14 cellular contexts compared by ENCODE assay signal in genomic region chr11:67648796-67649613, GRCh38. TPM values are rescaled to one million over a fixed set of nuclear protein-coding genes. Genes with fewer than 3 reads are reported as not detected.
DNase-seq lines count a peak whose midpoint lies in the region; ATAC-seq, FAIRE-seq and TF ChIP-seq lines count a peak whose summit lies in the region.
"Had no signal": no experiment of that assay in that cellular context is flagged by ENCODE, and none has a peak within 500 bp of the region (broad histone marks: within the 10 kb centered on the region; RNA-seq: fewer than 3 reads in every experiment).

No MANE protein-coding gene starts in this region.

- H3K4me1 ChIP-seq in HepG2 (ENCODE audit: insufficient read depth, low read length) (peaks cover 26% of the 10 kb centered on the region), right lobe of liver (no peaks in the 10 kb centered on the region)

- CTCF ChIA-PET in HepG2 (lab: Yijun Ruan, JAX; ENCODE audit: low intra/inter-chr PET ratio, low total read pairs), result interaction anchor here (1.3 to 1.5 kb wide), 2 partner anchors 11 to 18 kb away, joined by 3 to 19 read pairs; no protein-coding TSS in a partner anchor

- H3K4me3 ChIP-seq in HepG2 (replicated peaks in 1 of 3; ENCODE audit: insufficient read depth in 1 of 3, low read depth in 2 of 3, low read length in 3 of 3) (no peak overlapping the region), right lobe of liver (no peak overlapping the region)
- H3K4me3 ChIP-seq: colonic mucosa had no signal

- no peak overlapping the region for H3K9ac ChIP-seq in HepG2 (ENCODE audit: insufficient read depth, low read depth, low read length)

- no TSS peak for BruUV-seq in HepG2 (replicated peaks; lab: Mats Ljungman, UMichigan)

- no peak for FAIRE-seq in HepG2 (lab: Jason Lieb, UNC)

- no peak overlapping the region for H3K4me2 ChIP-seq in HepG2 (ENCODE audit: low read depth, low read length)

- no peaks in the 10 kb centered on the region for H3K9me3 ChIP-seq in HepG2 (ENCODE audit: low read length)
- no peaks in the 10 kb centered on the region for H3K9me3 ChIP-seq in right lobe of liver
- H3K9me3 ChIP-seq: colonic mucosa had no signal

- WGBS in HepG2 (ENCODE audit: low lambda C conversion rate), result 83% methylated on average over 6 of the region's 12 CpGs
- 64% methylated on average over 3 of the region's 12 CpGs for WGBS in right lobe of liver (ENCODE audit: insufficient coverage, low coverage, low lambda C conversion rate, missing lambda C conversion rate)

- POLR2A ChIA-PET in HepG2 (lab: Yijun Ruan, JAX), result interaction anchor here (2.3 kb wide), 1 partner anchor 18 kb away, joined by 27 read pairs; the partner anchor contains the start of gene NUDT8

- ATAC-seq in HepG2 (peak; percentile 4; the same call in 2 of the 3 replicates), right lobe of liver (no peak), esophagus mucosa (peak; percentile 30), HG03196 (IDR thresholded peaks at IDR 0.05; ENCODE audit: unreplicated experiment) (no peak), HG02840 (IDR thresholded peaks at IDR 0.05; ENCODE audit: low FRiP score, unreplicated experiment) (no peak), HG03457 (IDR thresholded peaks at IDR 0.05; ENCODE audit: unreplicated experiment) (no peak)

- H3K27me3 ChIP-seq in HepG2 (ENCODE audit: control insufficient read depth in 1 of 2, insufficient read depth in 2 of 2, low read length in 2 of 2) (no peaks in the 10 kb centered on the region), right lobe of liver (no peaks in the 10 kb centered on the region)
- H3K27me3 ChIP-seq: colonic mucosa had no signal

- H3K79me2 ChIP-seq in HepG2 (ENCODE audit: insufficient read depth, low read length), result no peaks in the 10 kb centered on the region

- intact Hi-C loops in HepG2 (cut with micrococcal nuclease; ENCODE audit: unreplicated experiment) (loop anchor here (1.0 kb wide), 1 partner anchor 10 kb away; no protein-coding TSS in a partner anchor), right lobe of liver (cut with DNase I) (no loop called here)

- no peak for DNase-seq in HepG2 (ENCODE audit: low spot score)
- no peak for DNase-seq in right lobe of liver
- peak; percentile 62 for DNase-seq in NOMO-1 treated with DMSO at 0.1 percent for 48 hours (lab: John Stamatoyannopoulos, UW; ENCODE audit: unreplicated experiment)
- no peak for DNase-seq in NCI-H2196 (lab: John Stamatoyannopoulos, UW; ENCODE audit: unreplicated experiment)
- DNase-seq: colonic mucosa, Right ventricle myocardium superior had no signal

- H3K36me3 ChIP-seq in HepG2 (replicated peaks in 1 of 2; ENCODE audit: control insufficient read depth in 1 of 2, insufficient read depth in 2 of 2, low read length in 2 of 2) (no peaks in the 10 kb centered on the region), right lobe of liver (no peaks in the 10 kb centered on the region)
- H3K36me3 ChIP-seq: colonic mucosa had no signal

- in situ Hi-C loops in HepG2 (cut with HindIII; ENCODE audit: extremely low pct_ligation_motif_present, low pct_unique_long_range_greater_than_20kb), result no loop called here

- no peaks in the 10 kb centered on the region for H4K20me1 ChIP-seq in HepG2 (ENCODE audit: insufficient read depth, low read length)

- H2AFZ ChIP-seq in HepG2 (ENCODE audit: low read length), result no peak overlapping the region

- TF ChIP-seq EP300 in HepG2 (IDR thresholded peaks at IDR 0.05; ENCODE audit: low read depth in 2 of 2, low read length in 2 of 2) (no peak), HepG2 (CRISPR knock-in tag; IDR thresholded peaks at IDR 0.05; ENCODE audit: borderline replicate concordance) (no peak)

- H3K27ac ChIP-seq in HepG2 (ENCODE audit: extremely low read length, insufficient read depth, low read length) (no peak overlapping the region), right lobe of liver (no peak overlapping the region)

- no peak for TF ChIP-seq RAD21 in HepG2 (CRISPR knock-in tag; IDR thresholded peaks at IDR 0.05)

- TF ChIP-seq POLR2A in HepG2 (IDR thresholded peaks at IDR 0.05; ENCODE audit: insufficient read depth in 1 of 2, low read depth in 2 of 2, low read length in 2 of 2), result no peak
- no peak for TF ChIP-seq POLR2A in right lobe of liver (IDR thresholded peaks at IDR 0.05)

- TF ChIP-seq CTCF in HepG2 (CRISPR knock-in tag; IDR thresholded peaks at IDR 0.05) (no peak), right lobe of liver (IDR thresholded peaks at IDR 0.05) (no peak)

RNA-seq across cellular contexts. Expression of gene ACY3, which starts 1.5 kb away (rescaled TPM):
- total RNA-seq in HepG2 (2016; rRNA removed; fragmentation: Illumina TruSeq; extraction: Trizol), result 3.3 and 3.4 TPM in 2 replicates
- 1.1 and 1.2 TPM in 2 replicates for total RNA-seq in HepG2 (2016; cell fraction: cytosol; rRNA removed; fragmentation: Illumina TruSeq; extraction: Trizol; ENCODE audit: low read depth)
- 3.4 and 4.0 TPM in 2 replicates for total RNA-seq in HepG2 (2016; cell fraction: insoluble cytoplasmic fraction; rRNA removed; fragmentation: Illumina TruSeq; extraction: Trizol)
- total RNA-seq in HepG2 (2016; cell fraction: membrane; rRNA removed; fragmentation: Illumina TruSeq; extraction: Trizol), result 1.5 and 1.9 TPM in 2 replicates
- 1.6 and 1.7 TPM in 2 replicates for total RNA-seq in HepG2 (2016; cell fraction: nucleus; rRNA removed; fragmentation: Illumina TruSeq; extraction: Trizol)
- polyA plus RNA-seq in HepG2 (2011; rRNA removed), result 3.7 and 7.6 TPM in 2 replicates
- polyA plus RNA-seq in HepG2 (2011; cell fraction: cytosol; rRNA removed), result 3.7 and 4.0 TPM in 2 replicates
- 8.6 and 13.6 TPM in 2 replicates for polyA plus RNA-seq in HepG2 (2011; cell fraction: nucleus; rRNA removed)
- polyA plus RNA-seq in HepG2 (2012), result 3.9 and 4.4 TPM in 2 replicates
- polyA plus RNA-seq in HepG2 (2016; cell fraction: cytosol; fragmentation: Illumina TruSeq; extraction: Trizol; ENCODE audit: low read depth), result 0.75 and 1.2 TPM in 2 replicates
- polyA plus RNA-seq in HepG2 (2016; cell fraction: insoluble cytoplasmic fraction; fragmentation: Illumina TruSeq; extraction: Trizol; ENCODE audit: low read depth), result 3.5 and 4.2 TPM in 2 replicates
- 1.7 and 1.9 TPM in 2 replicates for polyA plus RNA-seq in HepG2 (2016; cell fraction: membrane; fragmentation: Illumina TruSeq; extraction: Trizol; ENCODE audit: low read depth)
- 6.5 and 6.8 TPM in 2 replicates for polyA plus RNA-seq in HepG2 (2016; cell fraction: nucleus; fragmentation: Illumina TruSeq; extraction: Trizol; ENCODE audit: insufficient read depth, low read depth)
- 3.0 TPM in 1 of 2 replicates, not detected in the other for polyA minus RNA-seq in HepG2 (2011; rRNA and poly(A)+ RNA removed; ENCODE audit: low replicate concordance)
- 2.1 and 2.2 TPM in 2 replicates for polyA minus RNA-seq in HepG2 (2011; cell fraction: cytosol; rRNA and poly(A)+ RNA removed)
- 0.90 and 1.1 TPM in 2 replicates for polyA minus RNA-seq in HepG2 (2011; cell fraction: nucleus; rRNA and poly(A)+ RNA removed)
- total RNA-seq in right lobe of liver, result 10 to 100 TPM in 4 of 6 experiments, 1 to 10 TPM in 2; 6.8 to 17.9 (median 12.4) TPM
- total RNA-seq in esophagus mucosa, result 0.20 TPM
- total RNA-seq: G401, Right ventricle myocardium superior had no signal
- polyA plus RNA-seq: AG04450, neural cell had no signal

RNA-seq across cellular contexts. Expression of gene TBX10, which starts 9.4 kb away (rescaled TPM):
- total RNA-seq in HepG2 (2016; rRNA removed; fragmentation: Illumina TruSeq; extraction: Trizol) (0.17 and 0.27 TPM in 2 replicates), right lobe of liver (under 1 TPM in 5 of 6 experiments, not detected in 1; 0.24 to 0.49 (median 0.34) TPM), esophagus mucosa (not detected)
- not detected in 2 replicates for total RNA-seq in HepG2 (2016; cell fraction: cytosol; rRNA removed; fragmentation: Illumina TruSeq; extraction: Trizol; ENCODE audit: low read depth)
- total RNA-seq in HepG2 (2016; cell fraction: insoluble cytoplasmic fraction; rRNA removed; fragmentation: Illumina TruSeq; extraction: Trizol), result 0.15 and 0.45 TPM in 2 replicates
- 0.15 and 0.28 TPM in 2 replicates for total RNA-seq in HepG2 (2016; cell fraction: membrane; rRNA removed; fragmentation: Illumina TruSeq; extraction: Trizol)
- total RNA-seq in HepG2 (2016; cell fraction: nucleus; rRNA removed; fragmentation: Illumina TruSeq; extraction: Trizol), result 0.25 and 0.31 TPM in 2 replicates
- polyA plus RNA-seq in HepG2 (2011; rRNA removed), result 1.7 and 3.1 TPM in 2 replicates
- polyA plus RNA-seq in HepG2 (2011; cell fraction: cytosol; rRNA removed), result 1.5 and 2.1 TPM in 2 replicates
- 2.4 and 3.7 TPM in 2 replicates for polyA plus RNA-seq in HepG2 (2011; cell fraction: nucleus; rRNA removed)
- polyA plus RNA-seq in HepG2 (2012), result 1.1 and 4.1 TPM in 2 replicates
- 0.36 and 0.74 TPM in 2 replicates for polyA plus RNA-seq in HepG2 (2016; cell fraction: cytosol; fragmentation: Illumina TruSeq; extraction: Trizol; ENCODE audit: low read depth)
- 0.87 and 1.3 TPM in 2 replicates for polyA plus RNA-seq in HepG2 (2016; cell fraction: insoluble cytoplasmic fraction; fragmentation: Illumina TruSeq; extraction: Trizol; ENCODE audit: low read depth)
- 0.65 and 0.89 TPM in 2 replicates for polyA plus RNA-seq in HepG2 (2016; cell fraction: membrane; fragmentation: Illumina TruSeq; extraction: Trizol; ENCODE audit: low read depth)
- polyA plus RNA-seq in HepG2 (2016; cell fraction: nucleus; fragmentation: Illumina TruSeq; extraction: Trizol; ENCODE audit: insufficient read depth, low read depth), result 0.82 and 1.00 TPM in 2 replicates
- polyA minus RNA-seq in HepG2 (2011; rRNA and poly(A)+ RNA removed; ENCODE audit: low replicate concordance), result 0.72 TPM in 1 of 2 replicates, not detected in the other
- 0.62 and 1.3 TPM in 2 replicates for polyA minus RNA-seq in HepG2 (2011; cell fraction: cytosol; rRNA and poly(A)+ RNA removed)
- polyA minus RNA-seq in HepG2 (2011; cell fraction: nucleus; rRNA and poly(A)+ RNA removed), result 0.26 TPM in 1 of 2 replicates, not detected in the other
- total RNA-seq: G401, kidney epithelial cell had no signal
- polyA plus RNA-seq: AG04450, neural cell had no signal

RNA-seq across cellular contexts. Expression of gene NUDT8, which starts 19.3 kb away (rescaled TPM):
- total RNA-seq in HepG2 (2016; rRNA removed; fragmentation: Illumina TruSeq; extraction: Trizol) (18.0 and 25.8 TPM in 2 replicates), right lobe of liver (10 to 100 TPM; 12.7 to 31.4 (median 18.3) TPM), esophagus mucosa (56.0 TPM)
- total RNA-seq in HepG2 (2016; cell fraction: cytosol; rRNA removed; fragmentation: Illumina TruSeq; extraction: Trizol; ENCODE audit: low read depth), result 20.3 and 23.2 TPM in 2 replicates
- 15.4 and 25.8 TPM in 2 replicates for total RNA-seq in HepG2 (2016; cell fraction: insoluble cytoplasmic fraction; rRNA removed; fragmentation: Illumina TruSeq; extraction: Trizol)
- 20.1 and 24.5 TPM in 2 replicates for total RNA-seq in HepG2 (2016; cell fraction: membrane; rRNA removed; fragmentation: Illumina TruSeq; extraction: Trizol)
- total RNA-seq in HepG2 (2016; cell fraction: nucleus; rRNA removed; fragmentation: Illumina TruSeq; extraction: Trizol), result 14.1 and 16.1 TPM in 2 replicates
- 6.7 and 7.8 TPM in 2 replicates for polyA plus RNA-seq in HepG2 (2011; rRNA removed)
- polyA plus RNA-seq in HepG2 (2011; cell fraction: cytosol; rRNA removed), result 4.9 and 12.5 TPM in 2 replicates
- 38.1 and 38.7 TPM in 2 replicates for polyA plus RNA-seq in HepG2 (2011; cell fraction: nucleus; rRNA removed)
- polyA plus RNA-seq in HepG2 (2012), result 13.5 and 13.9 TPM in 2 replicates
- 26.1 and 30.7 TPM in 2 replicates for polyA plus RNA-seq in HepG2 (2016; cell fraction: cytosol; fragmentation: Illumina TruSeq; extraction: Trizol; ENCODE audit: low read depth)
- polyA plus RNA-seq in HepG2 (2016; cell fraction: insoluble cytoplasmic fraction; fragmentation: Illumina TruSeq; extraction: Trizol; ENCODE audit: low read depth), result 20.3 and 26.5 TPM in 2 replicates
- polyA plus RNA-seq in HepG2 (2016; cell fraction: membrane; fragmentation: Illumina TruSeq; extraction: Trizol; ENCODE audit: low read depth), result 20.2 and 22.8 TPM in 2 replicates
- 27.4 and 28.8 TPM in 2 replicates for polyA plus RNA-seq in HepG2 (2016; cell fraction: nucleus; fragmentation: Illumina TruSeq; extraction: Trizol; ENCODE audit: insufficient read depth, low read depth)
- polyA minus RNA-seq in HepG2 (2011; rRNA and poly(A)+ RNA removed; ENCODE audit: low replicate concordance), result 11.2 and 17.2 TPM in 2 replicates
- 5.1 and 6.1 TPM in 2 replicates for polyA minus RNA-seq in HepG2 (2011; cell fraction: cytosol; rRNA and poly(A)+ RNA removed)
- polyA minus RNA-seq in HepG2 (2011; cell fraction: nucleus; rRNA and poly(A)+ RNA removed), result 11.8 and 16.4 TPM in 2 replicates
- polyA plus RNA-seq: neural cell had no signal

RNA-seq across cellular contexts. Expression of gene ALDH3B2, which starts 25.4 kb away (rescaled TPM):
- total RNA-seq in HepG2 (2016; rRNA removed; fragmentation: Illumina TruSeq; extraction: Trizol) (not detected in 2 replicates), right lobe of liver (not detected), esophagus mucosa (206 TPM)
- total RNA-seq in HepG2 (2016; cell fraction: cytosol; rRNA removed; fragmentation: Illumina TruSeq; extraction: Trizol; ENCODE audit: low read depth), result not detected in 2 replicates
- total RNA-seq in HepG2 (2016; cell fraction: insoluble cytoplasmic fraction; rRNA removed; fragmentation: Illumina TruSeq; extraction: Trizol), result not detected in 2 replicates
- not detected in 2 replicates for total RNA-seq in HepG2 (2016; cell fraction: membrane; rRNA removed; fragmentation: Illumina TruSeq; extraction: Trizol)
- total RNA-seq in HepG2 (2016; cell fraction: nucleus; rRNA removed; fragmentation: Illumina TruSeq; extraction: Trizol), result not detected in 2 replicates
- polyA plus RNA-seq in HepG2 (2011; rRNA removed), result not detected in 2 replicates
- polyA plus RNA-seq in HepG2 (2011; cell fraction: cytosol; rRNA removed), result not detected in 2 replicates
- polyA plus RNA-seq in HepG2 (2011; cell fraction: nucleus; rRNA removed), result not detected in 2 replicates
- not detected in 2 replicates for polyA plus RNA-seq in HepG2 (2012)
- not detected in 2 replicates for polyA plus RNA-seq in HepG2 (2016; cell fraction: cytosol; fragmentation: Illumina TruSeq; extraction: Trizol; ENCODE audit: low read depth)
- not detected in 2 replicates for polyA plus RNA-seq in HepG2 (2016; cell fraction: insoluble cytoplasmic fraction; fragmentation: Illumina TruSeq; extraction: Trizol; ENCODE audit: low read depth)
- not detected in 2 replicates for polyA plus RNA-seq in HepG2 (2016; cell fraction: membrane; fragmentation: Illumina TruSeq; extraction: Trizol; ENCODE audit: low read depth)
- polyA plus RNA-seq in HepG2 (2016; cell fraction: nucleus; fragmentation: Illumina TruSeq; extraction: Trizol; ENCODE audit: insufficient read depth, low read depth), result not detected in 2 replicates
- not detected in 2 replicates for polyA minus RNA-seq in HepG2 (2011; rRNA and poly(A)+ RNA removed; ENCODE audit: low replicate concordance)
- polyA minus RNA-seq in HepG2 (2011; cell fraction: cytosol; rRNA and poly(A)+ RNA removed), result not detected in 2 replicates
- not detected in 2 replicates for polyA minus RNA-seq in HepG2 (2011; cell fraction: nucleus; rRNA and poly(A)+ RNA removed)
- total RNA-seq: G401, Right ventricle myocardium superior had no signal
- polyA plus RNA-seq: AG04450, neural cell had no signal

RNA-seq across cellular contexts. Expression of gene NDUFV1, which starts 42.3 kb away (rescaled TPM):
- 137 and 140 TPM in 2 replicates for total RNA-seq in HepG2 (2016; rRNA removed; fragmentation: Illumina TruSeq; extraction: Trizol)
- total RNA-seq in HepG2 (2016; cell fraction: cytosol; rRNA removed; fragmentation: Illumina TruSeq; extraction: Trizol; ENCODE audit: low read depth), result 56.4 and 57.7 TPM in 2 replicates
- total RNA-seq in HepG2 (2016; cell fraction: insoluble cytoplasmic fraction; rRNA removed; fragmentation: Illumina TruSeq; extraction: Trizol), result 130 and 141 TPM in 2 replicates
- total RNA-seq in HepG2 (2016; cell fraction: membrane; rRNA removed; fragmentation: Illumina TruSeq; extraction: Trizol), result 58.9 and 72.8 TPM in 2 replicates
- total RNA-seq in HepG2 (2016; cell fraction: nucleus; rRNA removed; fragmentation: Illumina TruSeq; extraction: Trizol), result 73.7 and 87.9 TPM in 2 replicates
- 88.9 and 92.4 TPM in 2 replicates for polyA plus RNA-seq in HepG2 (2011; rRNA removed)
- polyA plus RNA-seq in HepG2 (2011; cell fraction: cytosol; rRNA removed), result 80.9 and 124 TPM in 2 replicates
- 241 and 294 TPM in 2 replicates for polyA plus RNA-seq in HepG2 (2011; cell fraction: nucleus; rRNA removed)
- polyA plus RNA-seq in HepG2 (2012), result 86.7 and 89.4 TPM in 2 replicates
- 41.2 and 47.2 TPM in 2 replicates for polyA plus RNA-seq in HepG2 (2016; cell fraction: cytosol; fragmentation: Illumina TruSeq; extraction: Trizol; ENCODE audit: low read depth)
- 109 and 121 TPM in 2 replicates for polyA plus RNA-seq in HepG2 (2016; cell fraction: insoluble cytoplasmic fraction; fragmentation: Illumina TruSeq; extraction: Trizol; ENCODE audit: low read depth)
- 38.1 and 45.1 TPM in 2 replicates for polyA plus RNA-seq in HepG2 (2016; cell fraction: membrane; fragmentation: Illumina TruSeq; extraction: Trizol; ENCODE audit: low read depth)
- polyA plus RNA-seq in HepG2 (2016; cell fraction: nucleus; fragmentation: Illumina TruSeq; extraction: Trizol; ENCODE audit: insufficient read depth, low read depth), result 169 and 179 TPM in 2 replicates
- polyA minus RNA-seq in HepG2 (2011; rRNA and poly(A)+ RNA removed; ENCODE audit: low replicate concordance), result 124 and 164 TPM in 2 replicates
- 50.1 and 58.7 TPM in 2 replicates for polyA minus RNA-seq in HepG2 (2011; cell fraction: cytosol; rRNA and poly(A)+ RNA removed)
- 52.5 and 56.4 TPM in 2 replicates for polyA minus RNA-seq in HepG2 (2011; cell fraction: nucleus; rRNA and poly(A)+ RNA removed)
- total RNA-seq in right lobe of liver, result 100 to 1,000 TPM; 151 to 214 (median 163) TPM
- total RNA-seq in esophagus mucosa, result 140 TPM

Comparison
In these comparisons a context has a peak if more than half of its experiments do, and no peak if none do; other contexts are left out.
1. ATAC-seq: peak in HepG2 (single experiment) and esophagus mucosa (single experiment); none in right lobe of liver (0 of 4), HG03196 (single experiment), HG02840 (single experiment) and HG03457 (single experiment).